Comparison of ENCODE assay signal across 9 cellular contexts in genomic region chr15:65414841-65415621, GRCh38.
DNase-seq lines count a peak whose midpoint lies in the region; ATAC-seq lines count a peak whose summit lies in the region.
"Had no signal": no experiment of that assay in that cellular context is flagged by ENCODE, and none has a peak within 500 bp of the region (broad histone marks: within the 10 kb centered on the region; RNA-seq: fewer than 3 reads in every experiment).

No MANE protein-coding gene starts in this region.

- H3K4me1 Mint-ChIP-seq in T-helper 2 cell treated with Interferon-gamma antibody and Interleukin-4, amounts not matched to agents 5 μg/mL and 100 μg/mL, for 36 hours (ENCODE audit: low read depth): no peaks in the 10 kb centered on the region

- H3K9me3 ChIP-seq in iPS-18a (ENCODE audit: control insufficient read depth, low read depth, low read length): no peaks in the 10 kb centered on the region

- no peak overlapping the region for H3K4me3 Mint-ChIP-seq in T-helper 2 cell treated with Interferon-gamma antibody and Interleukin-4, amounts not matched to agents 5 μg/mL and 100 μg/mL, for 36 hours

- peak overlapping the region; percentile 44 for H3K4me3 ChIP-seq in iPS-18a (ENCODE audit: low read length)

- H3K27ac ChIP-seq in iPS-18a (ENCODE audit: low read length): peak overlapping the region; percentile 83

- no peak overlapping the region for H3K27ac Mint-ChIP-seq in T-helper 2 cell treated with Interferon-gamma antibody and Interleukin-4, amounts not matched to agents 5 μg/mL and 100 μg/mL, for 36 hours

- H3K4me1 ChIP-seq in iPS-18a (ENCODE audit: control insufficient read depth, low read depth, low read length): peaks cover 84% of the 10 kb centered on the region

- H3K9me3 Mint-ChIP-seq in T-helper 2 cell treated with Interferon-gamma antibody and Interleukin-4, amounts not matched to agents 5 μg/mL and 100 μg/mL, for 36 hours: no peaks in the 10 kb centered on the region

- no peaks in the 10 kb centered on the region for H3K27me3 ChIP-seq in iPS-18a (ENCODE audit: control insufficient read depth, insufficient read depth, low read length)

- peaks cover 41% of the 10 kb centered on the region for H3K27me3 Mint-ChIP-seq in T-helper 2 cell treated with Interferon-gamma antibody and Interleukin-4, amounts not matched to agents 5 μg/mL and 100 μg/mL, for 36 hours (ENCODE audit: low read depth)

- no peaks in the 10 kb centered on the region for H3K36me3 ChIP-seq in iPS-18a (ENCODE audit: control insufficient read depth, low read depth, low read length)

- no peak for ATAC-seq in GM19023 (IDR thresholded peaks at IDR 0.05; ENCODE audit: unreplicated experiment)
- no peak for ATAC-seq in activated CD4-positive, CD25-positive, alpha-beta regulatory T cell treated with anti-CD3 and anti-CD28 coated beads, Interleukin-2, amount 50 U/mL, for 24 hours

- peak overlapping the region; percentile 33 for H3K9ac ChIP-seq in iPS-18a (ENCODE audit: low read length)

- DNase-seq in NCI-H1417 treated with DMSO at 0.1 percent for 48 hours (lab: John Stamatoyannopoulos, UW): peak; percentile 67
- peak in 35 of 58 donors; percentile 10 to 46 (median 29) for DNase-seq in anterior cingulate cortex (lab: John Stamatoyannopoulos, UW)
- DNase-seq in smooth muscle cell of the brain vasculature (ENCODE audit: low read depth, low spot score): peak; percentile 90
- no peak for DNase-seq in T-helper 2 cell treated with Interferon-gamma antibody and Interleukin-4, amounts not matched to agents 5 μg/mL and 100 μg/mL, for 36 hours (ENCODE audit: low spot score)
- DNase-seq in SW 1271 (lab: John Stamatoyannopoulos, UW): no peak
- DNase-seq: activated CD4-positive, alpha-beta T cell treated with anti-CD3 and anti-CD28 coated beads, Interleukin-2, amount 50 U/mL, for 1 hour had no signal

- no peaks in the 10 kb centered on the region for H3K36me3 Mint-ChIP-seq in T-helper 2 cell treated with Interferon-gamma antibody and Interleukin-4, amounts not matched to agents 5 μg/mL and 100 μg/mL, for 36 hours (ENCODE audit: low read depth)

Comparison
In these comparisons a context has a peak if more than half of its experiments do, and no peak if none do; other contexts are left out.
1. DNase-seq: peak in NCI-H1417 treated with DMSO at 0.1 percent for 48 hours (single experiment), anterior cingulate cortex (35 of 58) and smooth muscle cell of the brain vasculature (single experiment); none in T-helper 2 cell treated with Interferon-gamma antibody and Interleukin-4, amounts not matched to agents 5 μg/mL and 100 μg/mL, for 36 hours (single experiment) and SW 1271 (0 of 2).